Comparison of ENCODE assay signal across 1 cellular context in the genomic region with DNA sequence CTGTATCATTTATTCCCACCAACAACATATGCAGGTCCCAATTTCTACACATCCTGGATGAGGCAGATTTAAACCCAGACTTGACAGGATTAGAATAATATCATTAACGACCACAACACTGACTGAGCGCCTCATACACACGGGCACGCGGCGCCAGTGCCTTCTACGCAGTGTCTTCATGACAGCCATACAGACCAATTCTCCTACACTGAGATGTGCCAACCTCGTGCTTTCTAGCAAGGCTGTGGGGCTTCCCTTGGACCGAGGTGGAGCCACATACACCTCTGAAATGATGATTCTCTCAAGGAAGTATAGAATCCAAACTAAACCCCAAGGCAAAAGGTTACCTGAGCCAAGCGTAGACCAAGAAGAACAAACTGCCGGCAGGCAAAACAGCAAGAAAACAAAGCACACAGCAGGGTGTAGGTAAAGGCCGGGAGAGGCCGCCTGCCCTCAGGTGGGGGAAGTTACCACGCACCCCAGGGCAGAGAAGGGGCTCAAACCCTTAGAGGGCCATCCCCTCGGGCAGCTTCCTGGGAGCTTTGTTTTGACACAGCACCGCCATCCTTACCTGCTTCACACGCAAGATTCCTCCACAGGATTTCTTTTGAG.
TF ChIP-seq lines count a peak whose summit lies in the region.

No MANE protein-coding gene starts in this region.

TF ChIP-seq in WTC11, 78 proteins besides CTCF, POLR2A, EP300 and RAD21 (continued from another document):
- TF ChIP-seq, protein P1, sequence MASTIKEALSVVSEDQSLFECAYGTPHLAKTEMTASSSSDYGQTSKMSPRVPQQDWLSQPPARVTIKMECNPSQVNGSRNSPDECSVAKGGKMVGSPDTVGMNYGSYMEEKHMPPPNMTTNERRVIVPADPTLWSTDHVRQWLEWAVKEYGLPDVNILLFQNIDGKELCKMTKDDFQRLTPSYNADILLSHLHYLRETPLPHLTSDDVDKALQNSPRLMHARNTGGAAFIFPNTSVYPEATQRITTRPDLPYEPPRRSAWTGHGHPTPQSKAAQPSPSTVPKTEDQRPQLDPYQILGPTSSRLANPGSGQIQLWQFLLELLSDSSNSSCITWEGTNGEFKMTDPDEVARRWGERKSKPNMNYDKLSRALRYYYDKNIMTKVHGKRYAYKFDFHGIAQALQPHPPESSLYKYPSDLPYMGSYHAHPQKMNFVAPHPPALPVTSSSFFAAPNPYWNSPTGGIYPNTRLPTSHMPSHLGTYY (CRISPR knock-in tag; IDR thresholded peaks at IDR 0.05): no peak
- TF ChIP-seq, protein P2, sequence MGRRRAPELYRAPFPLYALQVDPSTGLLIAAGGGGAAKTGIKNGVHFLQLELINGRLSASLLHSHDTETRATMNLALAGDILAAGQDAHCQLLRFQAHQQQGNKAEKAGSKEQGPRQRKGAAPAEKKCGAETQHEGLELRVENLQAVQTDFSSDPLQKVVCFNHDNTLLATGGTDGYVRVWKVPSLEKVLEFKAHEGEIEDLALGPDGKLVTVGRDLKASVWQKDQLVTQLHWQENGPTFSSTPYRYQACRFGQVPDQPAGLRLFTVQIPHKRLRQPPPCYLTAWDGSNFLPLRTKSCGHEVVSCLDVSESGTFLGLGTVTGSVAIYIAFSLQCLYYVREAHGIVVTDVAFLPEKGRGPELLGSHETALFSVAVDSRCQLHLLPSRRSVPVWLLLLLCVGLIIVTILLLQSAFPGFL (CRISPR knock-in tag; IDR thresholded peaks at IDR 0.05; ENCODE audit: borderline replicate concordance): no peak
- TF ChIP-seq, protein P3, sequence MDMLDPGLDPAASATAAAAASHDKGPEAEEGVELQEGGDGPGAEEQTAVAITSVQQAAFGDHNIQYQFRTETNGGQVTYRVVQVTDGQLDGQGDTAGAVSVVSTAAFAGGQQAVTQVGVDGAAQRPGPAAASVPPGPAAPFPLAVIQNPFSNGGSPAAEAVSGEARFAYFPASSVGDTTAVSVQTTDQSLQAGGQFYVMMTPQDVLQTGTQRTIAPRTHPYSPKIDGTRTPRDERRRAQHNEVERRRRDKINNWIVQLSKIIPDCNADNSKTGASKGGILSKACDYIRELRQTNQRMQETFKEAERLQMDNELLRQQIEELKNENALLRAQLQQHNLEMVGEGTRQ (CRISPR knock-in tag; IDR thresholded peaks at IDR 0.05): no peak
